ENCODE assay signal across 1 cellular context in genomic region chr4:10496200-10496599, GRCh38.
TF ChIP-seq lines count a peak whose summit lies in the region.

No MANE protein-coding gene starts in this region.

TF ChIP-seq in H1, 55 proteins besides CTCF, POLR2A, EP300 and RAD21 (continued from another document):
- TF ChIP-seq SIN3A (conservative IDR thresholded peaks at IDR 0.05 in 1 of 2, IDR thresholded peaks at IDR 0.05 in 1 of 2; ENCODE audit: low read depth in 1 of 2, low read length in 2 of 2), result no peak
- 0 out of 2 replicates have a peak, but pooled peaks have one; percentile 43 for TF ChIP-seq SP1 (IDR thresholded peaks at IDR 0.05; ENCODE audit: low read depth, low read length)
- no peak for TF ChIP-seq CBX8 (IDR thresholded peaks at IDR 0.05; ENCODE audit: borderline replicate concordance, low read depth, low read length)
- TF ChIP-seq NANOG (IDR thresholded peaks at IDR 0.05; ENCODE audit: insufficient read depth, low read depth, low read length, poor library complexity, severe bottlenecking), result peak; percentile 76
- no peak for TF ChIP-seq NRF1 (IDR thresholded peaks at IDR 0.05; ENCODE audit: low read depth, low read length)
- no peak for TF ChIP-seq SIRT6 (IDR thresholded peaks at IDR 0.05; ENCODE audit: low read length)
- no peak for TF ChIP-seq GABPA (IDR thresholded peaks at IDR 0.05; ENCODE audit: borderline replicate concordance, insufficient read depth, low read length)
- TF ChIP-seq CHD2 (IDR thresholded peaks at IDR 0.05; ENCODE audit: low read length), result no peak
- TF ChIP-seq CHD7 (IDR thresholded peaks at IDR 0.05; ENCODE audit: insufficient replicate concordance, low read length), result peak; percentile 78
- TF ChIP-seq CTBP2 (IDR thresholded peaks at IDR 0.05; ENCODE audit: borderline replicate concordance, insufficient read depth, insufficient read length, low read length), result no peak
- TF ChIP-seq, protein P1, sequence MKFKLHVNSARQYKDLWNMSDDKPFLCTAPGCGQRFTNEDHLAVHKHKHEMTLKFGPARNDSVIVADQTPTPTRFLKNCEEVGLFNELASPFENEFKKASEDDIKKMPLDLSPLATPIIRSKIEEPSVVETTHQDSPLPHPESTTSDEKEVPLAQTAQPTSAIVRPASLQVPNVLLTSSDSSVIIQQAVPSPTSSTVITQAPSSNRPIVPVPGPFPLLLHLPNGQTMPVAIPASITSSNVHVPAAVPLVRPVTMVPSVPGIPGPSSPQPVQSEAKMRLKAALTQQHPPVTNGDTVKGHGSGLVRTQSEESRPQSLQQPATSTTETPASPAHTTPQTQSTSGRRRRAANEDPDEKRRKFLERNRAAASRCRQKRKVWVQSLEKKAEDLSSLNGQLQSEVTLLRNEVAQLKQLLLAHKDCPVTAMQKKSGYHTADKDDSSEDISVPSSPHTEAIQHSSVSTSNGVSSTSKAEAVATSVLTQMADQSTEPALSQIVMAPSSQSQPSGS (IDR thresholded peaks at IDR 0.05; ENCODE audit: low read length), result no peak
- no peak for TF ChIP-seq RBBP5 (IDR thresholded peaks at IDR 0.05; ENCODE audit: borderline replicate concordance, low read depth, low read length)
- no peak for TF ChIP-seq TAF7 (optimal IDR thresholded peaks at IDR 0.05; ENCODE audit: borderline replicate concordance, low read depth, low read length)
- TF ChIP-seq SP2 (IDR thresholded peaks at IDR 0.05; ENCODE audit: low read length), result no peak
- TF ChIP-seq TBP (IDR thresholded peaks at IDR 0.05; ENCODE audit: low read depth, low read length), result no peak
- no peak for TF ChIP-seq EZH2 (IDR thresholded peaks at IDR 0.05; ENCODE audit: low read depth, low read length, severe bottlenecking)
- no peak for TF ChIP-seq SIX5 (IDR thresholded peaks at IDR 0.05; ENCODE audit: low read depth, low read length)
- TF ChIP-seq, protein P2, sequence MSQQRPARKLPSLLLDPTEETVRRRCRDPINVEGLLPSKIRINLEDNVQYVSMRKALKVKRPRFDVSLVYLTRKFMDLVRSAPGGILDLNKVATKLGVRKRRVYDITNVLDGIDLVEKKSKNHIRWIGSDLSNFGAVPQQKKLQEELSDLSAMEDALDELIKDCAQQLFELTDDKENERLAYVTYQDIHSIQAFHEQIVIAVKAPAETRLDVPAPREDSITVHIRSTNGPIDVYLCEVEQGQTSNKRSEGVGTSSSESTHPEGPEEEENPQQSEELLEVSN (IDR thresholded peaks at IDR 0.05), result no peak
- TF ChIP-seq GTF2F1 (IDR thresholded peaks at IDR 0.05; ENCODE audit: borderline replicate concordance, low read depth, low read length), result no peak
- no peak for TF ChIP-seq CEBPB (IDR thresholded peaks at IDR 0.05; ENCODE audit: low read depth, low read length)
- no peak for TF ChIP-seq POLR2AphosphoS5 (IDR thresholded peaks at IDR 0.05; ENCODE audit: low read depth, low read length)
- TF ChIP-seq, protein P3, sequence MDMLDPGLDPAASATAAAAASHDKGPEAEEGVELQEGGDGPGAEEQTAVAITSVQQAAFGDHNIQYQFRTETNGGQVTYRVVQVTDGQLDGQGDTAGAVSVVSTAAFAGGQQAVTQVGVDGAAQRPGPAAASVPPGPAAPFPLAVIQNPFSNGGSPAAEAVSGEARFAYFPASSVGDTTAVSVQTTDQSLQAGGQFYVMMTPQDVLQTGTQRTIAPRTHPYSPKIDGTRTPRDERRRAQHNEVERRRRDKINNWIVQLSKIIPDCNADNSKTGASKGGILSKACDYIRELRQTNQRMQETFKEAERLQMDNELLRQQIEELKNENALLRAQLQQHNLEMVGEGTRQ (IDR thresholded peaks at IDR 0.05; ENCODE audit: low read length), result no peak
- TF ChIP-seq TCF12 (IDR thresholded peaks at IDR 0.05; ENCODE audit: low read depth, low read length), result 0 out of 2 replicates have a peak, but pooled peaks have one; percentile 74
- no peak for TF ChIP-seq PHF8 (conservative IDR thresholded peaks at IDR 0.05; ENCODE audit: low read depth, low read length)
- no peak for TF ChIP-seq RXRA (IDR thresholded peaks at IDR 0.05; ENCODE audit: insufficient read depth, low read depth, low read length)
- no peak for TF ChIP-seq BRCA1 (IDR thresholded peaks at IDR 0.05; ENCODE audit: low read depth, low read length)
- TF ChIP-seq SRF (IDR thresholded peaks at IDR 0.05; ENCODE audit: low read depth, low read length), result no peak
- TF ChIP-seq YY1 (IDR thresholded peaks at IDR 0.05; ENCODE audit: low read depth, low read length), result peak; percentile 51; the same call in 1 of the 2 replicates
- TF ChIP-seq MAX (IDR thresholded peaks at IDR 0.05), result peak; percentile 40
- TF ChIP-seq RFX5 (IDR thresholded peaks at IDR 0.05; ENCODE audit: borderline replicate concordance, low read depth, low read length), result no peak
- no peak for TF ChIP-seq SAP30 (IDR thresholded peaks at IDR 0.05; ENCODE audit: insufficient read depth, insufficient replicate concordance, low read length)
- no peak for TF ChIP-seq ZNF274 (IDR thresholded peaks at IDR 0.05; ENCODE audit: borderline replicate concordance, extremely low read depth, low read length)
- TF ChIP-seq HDAC6 (IDR thresholded peaks at IDR 0.05; ENCODE audit: low read depth, low read length), result no peak
- no peak for TF ChIP-seq CHD1 (IDR thresholded peaks at IDR 0.05; ENCODE audit: low read depth, low read length)
- TF ChIP-seq EGR1 (IDR thresholded peaks at IDR 0.05; ENCODE audit: borderline replicate concordance, low read depth, low read length), result no peak
- no peak for TF ChIP-seq TAF1 (IDR thresholded peaks at IDR 0.05; ENCODE audit: low read depth, low read length)
- no peak for TF ChIP-seq JUN (IDR thresholded peaks at IDR 0.05; ENCODE audit: low read depth, low read length)
- TF ChIP-seq FOSL1 (IDR thresholded peaks at IDR 0.05; ENCODE audit: insufficient read depth, low read depth, low read length), result no peak
- TF ChIP-seq POU5F1 (IDR thresholded peaks at IDR 0.05; ENCODE audit: low read depth, low read length), result 0 out of 2 replicates have a peak, but pooled peaks have one; percentile 22
- no peak for TF ChIP-seq ASH2L (IDR thresholded peaks at IDR 0.05; ENCODE audit: low read length)
